In the genomic region with DNA sequence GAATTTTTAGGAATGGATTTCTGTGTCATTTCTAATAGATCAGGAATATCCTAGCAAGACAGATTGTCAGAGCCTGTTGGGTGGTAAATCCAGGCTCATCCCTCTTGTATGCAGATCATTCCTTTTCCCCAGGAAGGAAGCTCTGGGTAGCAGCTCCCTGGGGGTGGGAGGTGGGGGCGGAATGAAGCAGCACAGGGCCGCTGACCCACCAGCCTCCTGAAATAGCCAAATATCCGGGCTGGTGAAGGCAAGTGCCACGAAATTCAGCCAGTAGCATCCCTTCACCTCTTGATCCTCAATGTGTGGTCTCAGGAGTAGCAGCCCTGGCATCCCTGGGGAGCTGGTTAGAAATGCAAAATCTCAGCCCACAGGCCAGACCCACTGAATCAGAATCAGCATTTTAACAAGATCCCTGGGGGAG, we compare ENCODE assay signal across 27 cellular contexts.
"Had no signal": no experiment of that assay in that cellular context is flagged by ENCODE, and none has a peak within 500 bp of the region (broad histone marks: within the 10 kb centered on the region; RNA-seq: fewer than 3 reads in every experiment).

No MANE protein-coding gene starts in this region.

- H3K4me1 ChIP-seq: prostate gland, uterus had no signal

- H3K27me3 ChIP-seq: ovary, uterus had no signal

- DNase-seq: activated CD4-positive, alpha-beta T cell treated with anti-CD3 and anti-CD28 coated beads, Interleukin-2, amount 10 ng/mL, durations not matched to agents 7 days and 5 days; activated CD8-positive, alpha-beta memory T cell treated with anti-CD3 and anti-CD28 coated beads, Interleukin-2, amount 10 ng/mL, durations not matched to agents 7 days and 5 days; activated CD8-positive, alpha-beta T cell treated with anti-CD3 and anti-CD28 coated beads for 36 hours; activated effector memory CD4-positive, alpha-beta T cell treated with anti-CD3 and anti-CD28 coated beads, Interleukin-2, amount 50 U/mL, for 16 hours; activated naive CD4-positive, alpha-beta T cell treated with anti-CD3 and anti-CD28 coated beads, Interleukin-2, amount 50 U/mL, for 16 hours; activated naive CD8-positive, alpha-beta T cell treated with anti-CD3 and anti-CD28 coated beads, Interleukin-2, amount 50 U/mL, for 24 hours; activated T-cell treated with anti-CD3 and anti-CD28 coated beads for 4 hours; effector CD8-positive, alpha-beta T cell; foreskin melanocyte; glutamatergic neuron; left ventricle myocardium superior; mammary epithelial cell; midbrain; natural killer cell; ovary; stimulated activated CD4-positive, alpha-beta T cell treated with anti-CD3 and anti-CD28 coated beads, Interleukin-2, amount 100 ng/mL, for 48 hours; stimulated activated CD8-positive, alpha-beta memory T cell treated with anti-CD3 and anti-CD28 coated beads, Interleukin-4, amount 100 ng/mL, for 48 hours; stimulated activated naive B cell treated with anti-CD40 and anti-IgM and Interleukin-4, amounts not matched to agents 10 μg/mL and 1 μg/mL and 100 μg/mL, for 72 hours; T1000; trophoblast cell; uterus had no signal

- ATAC-seq: activated CD8-positive, alpha-beta memory T cell treated with anti-CD3 and anti-CD28 coated beads, Interleukin-2, amount 10 ng/mL, durations not matched to agents 7 days and 5 days; activated CD8-positive, alpha-beta T cell treated with anti-CD3 and anti-CD28 coated beads for 36 hours; activated naive CD8-positive, alpha-beta T cell treated with anti-CD3 and anti-CD28 coated beads, Interleukin-2, amount 50 U/mL, for 24 hours; esophagus mucosa; left ventricle myocardium superior; natural killer cell; stimulated activated naive B cell treated with anti-CD40 and anti-IgM and Interleukin-4, amounts not matched to agents 10 μg/mL and 1 μg/mL and 100 μg/mL, for 72 hours had no signal

- H3K9me3 ChIP-seq: neutrophil, ovary, prostate gland, uterus had no signal

- H3K4me1 Mint-ChIP-seq: activated naive CD8-positive, alpha-beta T cell treated with anti-CD3 and anti-CD28 coated beads, Interleukin-2, amount 50 U/mL, for 24 hours had no signal

- H3K4me3 Mint-ChIP-seq: activated CD4-positive, alpha-beta T cell treated with anti-CD3 and anti-CD28 coated beads, Interleukin-2, amount 10 ng/mL, durations not matched to agents 7 days and 5 days; activated CD8-positive, alpha-beta memory T cell treated with anti-CD3 and anti-CD28 coated beads, Interleukin-2, amount 10 ng/mL, durations not matched to agents 7 days and 5 days; activated CD8-positive, alpha-beta T cell treated with anti-CD3 and anti-CD28 coated beads for 36 hours; activated naive CD8-positive, alpha-beta T cell treated with anti-CD3 and anti-CD28 coated beads, Interleukin-2, amount 50 U/mL, for 24 hours; dendritic cell treated with granulocyte-macrophage colony-stimulating factor and Interleukin-4, amounts not matched to agents 40 ng/mL and 50 ng/mL, for 4 days; natural killer cell; stimulated activated naive B cell treated with anti-CD40 and anti-IgM and Interleukin-4, amounts not matched to agents 10 μg/mL and 1 μg/mL and 100 μg/mL, for 72 hours had no signal

- H3K9me3 Mint-ChIP-seq: activated CD4-positive, alpha-beta T cell treated with anti-CD3 and anti-CD28 coated beads, Interleukin-2, amount 10 ng/mL, durations not matched to agents 7 days and 5 days; activated CD8-positive, alpha-beta T cell treated with anti-CD3 and anti-CD28 coated beads for 36 hours; activated naive CD8-positive, alpha-beta T cell treated with anti-CD3 and anti-CD28 coated beads, Interleukin-2, amount 50 U/mL, for 24 hours; dendritic cell treated with granulocyte-macrophage colony-stimulating factor and Interleukin-4, amounts not matched to agents 40 ng/mL and 50 ng/mL, for 4 days; natural killer cell; stimulated activated naive B cell treated with anti-CD40 and anti-IgM and Interleukin-4, amounts not matched to agents 10 μg/mL and 1 μg/mL and 100 μg/mL, for 72 hours had no signal

- H3K27ac Mint-ChIP-seq: activated CD4-positive, alpha-beta T cell treated with anti-CD3 and anti-CD28 coated beads, Interleukin-2, amount 10 ng/mL, durations not matched to agents 7 days and 5 days; activated CD8-positive, alpha-beta memory T cell treated with anti-CD3 and anti-CD28 coated beads, Interleukin-2, amount 10 ng/mL, durations not matched to agents 7 days and 5 days; activated CD8-positive, alpha-beta T cell treated with anti-CD3 and anti-CD28 coated beads for 36 hours; activated naive CD8-positive, alpha-beta T cell treated with anti-CD3 and anti-CD28 coated beads, Interleukin-2, amount 50 U/mL, for 24 hours; dendritic cell treated with granulocyte-macrophage colony-stimulating factor and Interleukin-4, amounts not matched to agents 40 ng/mL and 50 ng/mL, for 4 days; stimulated activated naive B cell treated with anti-CD40 and anti-IgM and Interleukin-4, amounts not matched to agents 10 μg/mL and 1 μg/mL and 100 μg/mL, for 72 hours had no signal

- H3K36me3 ChIP-seq: cardiac muscle cell, neutrophil, ovary, prostate gland, uterus had no signal

- H3K36me3 Mint-ChIP-seq: activated CD8-positive, alpha-beta memory T cell treated with anti-CD3 and anti-CD28 coated beads, Interleukin-2, amount 10 ng/mL, durations not matched to agents 7 days and 5 days; natural killer cell; stimulated activated naive B cell treated with anti-CD40 and anti-IgM and Interleukin-4, amounts not matched to agents 10 μg/mL and 1 μg/mL and 100 μg/mL, for 72 hours had no signal

- H3K27ac ChIP-seq: cardiac muscle cell, hepatocyte, neutrophil, ovary, prostate gland, uterus had no signal

- H3K4me3 ChIP-seq: cardiac muscle cell, hepatocyte, ovary, prostate gland, uterus had no signal
